ENCODE assay signal across 13 cellular contexts in the genomic region with DNA sequence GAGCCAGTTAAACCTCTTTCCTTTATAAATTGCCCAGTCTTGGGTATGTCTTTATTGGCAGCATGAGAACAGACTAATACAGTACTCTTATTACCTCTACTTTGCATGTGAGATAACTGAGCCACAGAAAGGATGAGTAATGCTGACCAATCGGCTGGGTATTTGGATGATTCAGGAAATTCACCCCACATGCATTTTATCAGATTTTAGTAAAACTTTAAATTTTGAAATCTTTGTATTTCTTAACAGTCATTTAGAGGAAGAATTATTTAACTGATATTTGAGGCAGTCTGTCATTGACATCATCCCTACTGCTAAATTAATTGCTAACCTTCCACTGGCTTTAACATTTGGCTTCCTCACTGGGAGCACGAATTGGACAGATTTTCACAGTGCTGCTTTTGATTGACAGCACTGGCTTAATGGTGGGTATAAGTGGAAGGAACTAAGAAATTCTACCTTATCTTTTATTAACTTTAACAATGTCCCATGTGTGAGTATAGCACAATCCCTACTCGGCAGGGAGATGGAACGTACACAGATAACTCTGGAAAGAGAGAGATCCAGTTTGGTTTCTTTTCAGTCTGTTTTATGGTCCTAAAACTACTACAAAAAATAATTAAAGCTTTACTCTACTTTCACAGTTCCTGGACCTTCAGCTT.
A peak's percentile ranks its signal among the peaks of the same experiment; 100 is the strongest.
DNase-seq lines count a peak whose midpoint lies in the region; ATAC-seq and TF ChIP-seq lines count a peak whose summit lies in the region.
"Had no signal": no experiment of that assay in that cellular context is flagged by ENCODE, and none has a peak within 500 bp of the region (broad histone marks: within the 10 kb centered on the region; RNA-seq: fewer than 3 reads in every experiment).

No MANE protein-coding gene starts in this region.

- H2AFZ ChIP-seq in hepatocyte, result no peak overlapping the region

- no peak overlapping the region for H3K4me3 Mint-ChIP-seq in CD14-positive monocyte

- H3K27me3 Mint-ChIP-seq in CD14-positive monocyte (ENCODE audit: low read depth in 3 of 3), result peaks cover 0 to under 1% (median 0%) of the 10 kb centered on the region in 3 donors

- no peaks in the 10 kb centered on the region for H3K36me3 Mint-ChIP-seq in CD14-positive monocyte

- H3K9me2 ChIP-seq in hepatocyte (replicated peaks; ENCODE audit: insufficient read depth), result no peaks in the 10 kb centered on the region

- H3K9me3 ChIP-seq in hepatocyte (ENCODE audit: low read depth), result no peaks in the 10 kb centered on the region
- H3K9me3 ChIP-seq: adrenal gland, BE2C had no signal

- no peak overlapping the region for H3K4me2 ChIP-seq in hepatocyte

- intact Hi-C loops in CD14-positive monocyte (cut with micrococcal nuclease), result no loop called here

- no peaks in the 10 kb centered on the region for H3K27me3 ChIP-seq in hepatocyte
- H3K27me3 ChIP-seq: adrenal gland, BE2C had no signal

- peak overlapping the region; percentile 7 for H3K27ac ChIP-seq in hepatocyte

- no peaks in the 10 kb centered on the region for H3K36me3 ChIP-seq in hepatocyte (replicated peaks; ENCODE audit: insufficient read depth, low read depth)
- H3K36me3 ChIP-seq: adrenal gland, BE2C had no signal

- H3K4me1 ChIP-seq in hepatocyte (ENCODE audit: insufficient read depth), result no peaks in the 10 kb centered on the region
- H3K4me1 ChIP-seq: adrenal gland, BE2C had no signal

- H3K4me3 ChIP-seq in HFF-Myc (replicated peaks; ENCODE audit: low read depth, low read length), result no peak overlapping the region
- no peak overlapping the region for H3K4me3 ChIP-seq in astrocyte of the cerebellum (ENCODE audit: low read depth, low read length)
- H3K4me3 ChIP-seq in hepatocyte, result no peak overlapping the region
- H3K4me3 ChIP-seq: adrenal gland had no signal

- H3K79me2 ChIP-seq in hepatocyte, result no peaks in the 10 kb centered on the region

- TF ChIP-seq CTCF in HFF-Myc (IDR thresholded peaks at IDR 0.05; ENCODE audit: low read depth, low read length, missing control alignments) (no peak), astrocyte of the cerebellum (IDR thresholded peaks at IDR 0.05; ENCODE audit: low read depth, low read length, missing control alignments) (no peak), hepatocyte (IDR thresholded peaks at IDR 0.05; ENCODE audit: poor library complexity) (no peak), CD14-positive monocyte (IDR thresholded peaks at IDR 0.05) (no peak)

- 64% methylated on average over 4 of the region's 4 CpGs for WGBS in hepatocyte (ENCODE audit: low lambda C conversion rate, missing lambda C conversion rate)

- peaks cover 3% of the 10 kb centered on the region for H3K4me1 Mint-ChIP-seq in CD14-positive monocyte

- H3K9me3 Mint-ChIP-seq in CD14-positive monocyte, result peaks cover 0 to 13% (median 5%) of the 10 kb centered on the region in 7 donors

- no peak for ATAC-seq in GM18520 (IDR thresholded peaks at IDR 0.05; ENCODE audit: unreplicated experiment)

- no peak overlapping the region for H3K27ac Mint-ChIP-seq in CD14-positive monocyte

- peak; percentile 81 for DNase-seq in A172 (ENCODE audit: low spot score)
- peak; percentile 44 for DNase-seq in HFF-Myc (ENCODE audit: extremely low read depth, low read depth)
- peak; percentile 71 for DNase-seq in astrocyte of the cerebellum (ENCODE audit: low read depth)
- DNase-seq in hepatocyte (ENCODE audit: low spot score), result no peak
- DNase-seq in CD14-positive monocyte (ENCODE audit: low spot score), result no peak
- DNase-seq in hypothalamus (lab: John Stamatoyannopoulos, UW), result no peak
- DNase-seq in HuH-7 (ENCODE audit: low spot score), result no peak
- DNase-seq: BE2C, NCI-H1417, posterior cingulate gyrus, T-helper 9 cell had no signal

- in situ Hi-C loops in astrocyte of the cerebellum (cut with HindIII; ENCODE audit: low sequenced_read_pairs), result no loop called here

- no peaks in the 10 kb centered on the region for H4K20me1 ChIP-seq in hepatocyte (ENCODE audit: insufficient read depth, poor library complexity, severe bottlenecking)

Comparison
In these comparisons a context has a peak if more than half of its experiments do, and no peak if none do; other contexts are left out.
1. DNase-seq: peak in A172 (single experiment), HFF-Myc (single experiment) and astrocyte of the cerebellum (single experiment); none in hepatocyte (single experiment), CD14-positive monocyte (single experiment), hypothalamus (0 of 51) and HuH-7 (single experiment).